8 cellular contexts compared by ENCODE assay signal in genomic region chr15:57323806-57324589, GRCh38. TPM values are rescaled to one million over a fixed set of nuclear protein-coding genes. Genes with fewer than 3 reads are reported as not detected.
A peak's percentile ranks its signal among the peaks of the same experiment; 100 is the strongest.
DNase-seq lines count a peak whose midpoint lies in the region; ATAC-seq and TF ChIP-seq lines count a peak whose summit lies in the region.

No MANE protein-coding gene starts in this region.

- intact Hi-C loops in thyroid gland (cut with DNase I), result no loop called here

- no peaks in the 10 kb centered on the region for H3K9me3 ChIP-seq in DND-41 (ENCODE audit: insufficient read depth, low read length, severe bottlenecking)
- H3K9me3 ChIP-seq in SU-DHL-6 (ENCODE audit: insufficient read depth, low read length), result no peaks in the 10 kb centered on the region
- H3K9me3 ChIP-seq in thyroid gland, result no peaks in the 10 kb centered on the region
- H3K9me3 ChIP-seq in GM23248 (ENCODE audit: low read depth), result no peaks in the 10 kb centered on the region

- H3K4me2 ChIP-seq in DND-41 (ENCODE audit: insufficient read depth, low read length) (peak overlapping the region; percentile 75), SU-DHL-6 (ENCODE audit: low read depth, low read length, poor library complexity, severe bottlenecking) (peak overlapping the region; percentile 46), GM23248 (ENCODE audit: unreplicated experiment) (no peak overlapping the region)

- TF ChIP-seq POLR2A in thyroid gland (IDR thresholded peaks at IDR 0.05), result no peak

- WGBS in thyroid gland, 2 donors, result 35 to 44% methylated on average over 4 to 5 of the region's 6 CpGs
- WGBS in GM23248 (ENCODE audit: low coverage in 1 of 2, low lambda C conversion rate in 2 of 2, missing lambda C conversion rate in 2 of 2), 2 experiments, result 54 to 100% methylated on average over 1 to 6 of the region's 6 CpGs

- peaks cover 3% of the 10 kb centered on the region for H3K27me3 ChIP-seq in DND-41 (ENCODE audit: insufficient read depth, low read length, poor library complexity)
- H3K27me3 ChIP-seq in SU-DHL-6 (ENCODE audit: low read length), result no peaks in the 10 kb centered on the region
- H3K27me3 ChIP-seq in thyroid gland, result no peaks in the 10 kb centered on the region
- no peaks in the 10 kb centered on the region for H3K27me3 ChIP-seq in GM23248 (replicated peaks; ENCODE audit: insufficient read depth)

- H3K27ac ChIP-seq in DND-41 (ENCODE audit: low read length) (peak overlapping the region; percentile 74), SU-DHL-6 (ENCODE audit: low read depth, low read length) (no peak overlapping the region), thyroid gland (no peak overlapping the region), GM23248 (no peak overlapping the region)

- ATAC-seq in DND-41 (ENCODE audit: insufficient read depth, low read depth), result peak; percentile 76
- no peak for ATAC-seq in GM19455 (IDR thresholded peaks at IDR 0.05; ENCODE audit: unreplicated experiment)

- in situ Hi-C loops in GM23248 (cut with MboI), result no loop called here

- no peaks in the 10 kb centered on the region for H3K36me3 ChIP-seq in DND-41 (ENCODE audit: insufficient read depth, low read length)
- no peaks in the 10 kb centered on the region for H3K36me3 ChIP-seq in SU-DHL-6 (ENCODE audit: low read length)
- no peaks in the 10 kb centered on the region for H3K36me3 ChIP-seq in thyroid gland
- H3K36me3 ChIP-seq in GM23248 (ENCODE audit: low read depth), result no peaks in the 10 kb centered on the region

- DNase-seq in DND-41 (peak; percentile 80), LHCN-M2 (ENCODE audit: low read depth) (peak; percentile 53), iPS-NIHi7 (ENCODE audit: extremely low spot score) (peak; percentile 59), thyroid gland (no peak), NCI-H446 treated with DMSO at 0.1 percent for 48 hours (lab: John Stamatoyannopoulos, UW) (no peak), GM23248 (no peak)

- no peaks in the 10 kb centered on the region for H3K79me2 ChIP-seq in DND-41 (ENCODE audit: insufficient read depth, low read length)
- H3K79me2 ChIP-seq in SU-DHL-6 (ENCODE audit: insufficient read depth, low read length), result no peaks in the 10 kb centered on the region
- H3K79me2 ChIP-seq in GM23248 (ENCODE audit: insufficient read depth), result no peaks in the 10 kb centered on the region

- H3F3A ChIP-seq in SU-DHL-6 (ENCODE audit: insufficient read depth) (0 out of 2 replicates have a peak, but pooled peaks cover 3% of the 10 kb centered on the region), GM23248 (ENCODE audit: insufficient read depth) (peaks cover 14% of the 10 kb centered on the region)

- H3K4me1 ChIP-seq in DND-41 (ENCODE audit: insufficient read depth, low read length), result peaks cover 33% of the 10 kb centered on the region
- H3K4me1 ChIP-seq in thyroid gland, result peaks cover 0 to 14% of the 10 kb centered on the region in 2 donors
- H3K4me1 ChIP-seq in GM23248 (ENCODE audit: insufficient read depth), result peaks cover 20% of the 10 kb centered on the region

- H4K20me1 ChIP-seq in DND-41 (ENCODE audit: insufficient read depth, low read length), result no peaks in the 10 kb centered on the region
- no peaks in the 10 kb centered on the region for H4K20me1 ChIP-seq in SU-DHL-6 (ENCODE audit: low read depth, low read length)
- H4K20me1 ChIP-seq in GM23248 (ENCODE audit: insufficient read depth), result no peaks in the 10 kb centered on the region

- no peaks in the 10 kb centered on the region for H3K9me2 ChIP-seq in SU-DHL-6 (replicated peaks; ENCODE audit: insufficient read depth, low read length)
- H3K9me2 ChIP-seq in GM23248 (ENCODE audit: insufficient read depth), result no peaks in the 10 kb centered on the region

- H3K4me3 ChIP-seq in DND-41 (ENCODE audit: low read depth in 1 of 2, low read length in 2 of 2) (peak overlapping the region in 1 of 2 experiments; percentile 55; a peak in 3 of 4 replicates), SU-DHL-6 (ENCODE audit: insufficient read depth, low read length, poor library complexity, severe bottlenecking) (no peak overlapping the region), thyroid gland (replicated peaks in 1 of 3) (no peak overlapping the region), GM23248 (no peak overlapping the region)

- H3K9ac ChIP-seq in DND-41 (ENCODE audit: low read depth, low read length) (peak overlapping the region; percentile 50), SU-DHL-6 (ENCODE audit: low read length) (no peak overlapping the region), GM23248 (no peak overlapping the region)

- H2AFZ ChIP-seq in DND-41 (ENCODE audit: low read depth, low read length), result peak overlapping the region; percentile 85
- H2AFZ ChIP-seq in SU-DHL-6 (ENCODE audit: low read depth, low read length, severe bottlenecking), result no peak overlapping the region
- H2AFZ ChIP-seq in GM23248, result no peak overlapping the region

- TF ChIP-seq CTCF in DND-41 (IDR thresholded peaks at IDR 0.05; ENCODE audit: borderline replicate concordance, extremely low read depth, low read length, poor library complexity, severe bottlenecking), result no peak
- no peak for TF ChIP-seq CTCF in SU-DHL-6 (IDR thresholded peaks at IDR 0.05; ENCODE audit: insufficient read depth, low read length, poor library complexity, severe bottlenecking)
- no peak for TF ChIP-seq CTCF in thyroid gland (IDR thresholded peaks at IDR 0.05)

RNA-seq across cellular contexts. Expression of gene CGNL1, which starts 52.3 kb away (rescaled TPM):
- 2.0 and 2.2 TPM in 2 replicates for total RNA-seq in LHCN-M2 (2014; rRNA removed)
- 5.8 TPM for polyA plus RNA-seq in LHCN-M2 (2012)
- total RNA-seq in thyroid gland, result 10 to 100 TPM; 40.7 to 74.4 (median 56.0) TPM
- 0.11 and 0.13 TPM in 2 replicates for total RNA-seq in GM23248 (2014; rRNA removed; shearing (Covaris generic))
- 0.04 and 0.11 TPM in 2 replicates for polyA plus RNA-seq in GM23248 (2016; fragmentation: Nextera tagmentation; extraction: Ambion mirVana)

Comparison
In these comparisons a context has a peak if more than half of its experiments do, and no peak if none do; other contexts are left out.
1. DNase-seq: peak in DND-41 (single experiment), LHCN-M2 (single experiment) and iPS-NIHi7 (single experiment); none in thyroid gland (0 of 2), NCI-H446 treated with DMSO at 0.1 percent for 48 hours (single experiment) and GM23248 (single experiment).
2. RNA of gene CGNL1, which starts 52.3 kb away (total RNA-seq): 40.7 to 74.4 TPM in thyroid gland; 2.0 to 2.2 TPM in LHCN-M2 and 0.11 to 0.13 TPM in GM23248; every median in the first group is over 10 times any median in the second.